25 cellular contexts compared by ENCODE assay signal in the genomic region with DNA sequence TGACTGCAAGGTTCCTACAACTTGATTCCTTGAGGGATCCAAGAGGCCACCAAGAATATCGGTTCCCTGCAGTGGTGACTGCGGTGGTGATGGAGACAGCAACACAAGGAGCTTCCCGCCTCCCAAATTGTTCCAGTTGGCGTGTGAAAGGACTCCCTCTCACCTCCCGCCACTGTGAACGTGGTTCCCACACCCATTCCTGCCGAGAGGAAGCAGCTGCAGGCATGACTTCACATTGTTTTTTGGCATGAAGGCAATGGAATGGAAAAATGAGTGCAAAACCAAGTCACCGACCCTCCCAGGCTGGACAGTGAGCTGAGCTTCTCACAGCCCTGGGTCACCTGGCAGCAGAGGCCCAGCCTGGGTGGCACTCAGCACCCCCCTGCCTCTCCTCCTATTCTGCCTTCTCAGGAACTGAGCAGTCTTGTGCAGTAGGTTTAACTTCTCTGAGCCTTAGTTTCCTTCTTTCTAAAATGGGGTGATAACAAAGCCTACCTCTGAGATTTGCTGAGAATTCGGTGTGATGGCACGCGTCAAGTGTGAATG.
"Had no signal": no experiment of that assay in that cellular context is flagged by ENCODE, and none has a peak within 500 bp of the region (broad histone marks: within the 10 kb centered on the region; RNA-seq: fewer than 3 reads in every experiment).

No MANE protein-coding gene starts in this region.

- H3K4me1 ChIP-seq: foreskin keratinocyte had no signal

- H3K27ac Mint-ChIP-seq: activated naive CD8-positive, alpha-beta T cell; brain; memory B cell; naive thymus-derived CD4-positive, alpha-beta T cell; stimulated activated naive B cell treated with anti-CD40 and anti-IgM and Interleukin-4, amounts not matched to agents 10 μg/mL and 1 μg/mL and 100 μg/mL, for 72 hours had no signal

- H3K27ac ChIP-seq: cardiac muscle cell, esophagus muscularis mucosa, foreskin keratinocyte, stomach, tibial nerve, VCaP had no signal

- H3K27me3 Mint-ChIP-seq: activated naive CD8-positive, alpha-beta T cell; memory B cell had no signal

- DNase-seq: activated CD4-positive, alpha-beta T cell treated with anti-CD3 and anti-CD28 coated beads for 4 hours; activated CD4-positive, alpha-beta T cell treated with anti-CD3 and anti-CD28 coated beads, Interleukin-2, amount 50 U/mL, for 48 hours; activated CD8-positive, alpha-beta memory T cell treated with anti-CD3 and anti-CD28 coated beads for 24 hours; activated effector memory CD4-positive, alpha-beta T cell treated with Interleukin-2 at 50 U/mL for 16 hours; activated naive CD4-positive, alpha-beta T cell treated with Interleukin-2 at 50 U/mL for 16 hours; anterior cingulate cortex; foreskin keratinocyte; islet precursor cell; left cardiac atrium; midbrain; naive thymus-derived CD4-positive, alpha-beta T cell; stimulated activated CD4-positive, alpha-beta T cell treated with anti-CD3 and anti-CD28 coated beads, Interleukin-15, amount 100 ng/mL, for 24 hours; stimulated activated CD4-positive, alpha-beta T cell treated with anti-CD3 and anti-CD28 coated beads, Interleukin-2, amount 100 ng/mL, for 24 hours; stimulated activated naive B cell treated with anti-CD40 and anti-IgM and Interleukin-4, amounts not matched to agents 10 μg/mL and 1 μg/mL and 100 μg/mL, for 72 hours; stomach; T-helper 1 cell had no signal

- H3K36me3 Mint-ChIP-seq: activated naive CD8-positive, alpha-beta T cell; memory B cell; naive thymus-derived CD4-positive, alpha-beta T cell; stimulated activated naive B cell treated with anti-CD40 and anti-IgM and Interleukin-4, amounts not matched to agents 10 μg/mL and 1 μg/mL and 100 μg/mL, for 72 hours had no signal

- H3K4me3 Mint-ChIP-seq: activated naive CD8-positive, alpha-beta T cell; brain; memory B cell; naive thymus-derived CD4-positive, alpha-beta T cell; neural crest cell; stimulated activated naive B cell treated with anti-CD40 and anti-IgM and Interleukin-4, amounts not matched to agents 10 μg/mL and 1 μg/mL and 100 μg/mL, for 72 hours had no signal

- H3K4me1 Mint-ChIP-seq: memory B cell; stimulated activated naive B cell treated with anti-CD40 and anti-IgM and Interleukin-4, amounts not matched to agents 10 μg/mL and 1 μg/mL and 100 μg/mL, for 72 hours had no signal

- ATAC-seq: foreskin keratinocyte; naive thymus-derived CD4-positive, alpha-beta T cell; stimulated activated naive B cell treated with anti-CD40 and anti-IgM and Interleukin-4, amounts not matched to agents 10 μg/mL and 1 μg/mL and 100 μg/mL, for 72 hours had no signal

- H3K27me3 ChIP-seq: cardiac muscle cell, esophagus muscularis mucosa, foreskin keratinocyte, stomach, tibial nerve had no signal

- H3K9me3 ChIP-seq: esophagus muscularis mucosa, stomach, tibial nerve had no signal

- H3K36me3 ChIP-seq: cardiac muscle cell had no signal

- H3K4me3 ChIP-seq: cardiac muscle cell, coronary artery, esophagus muscularis mucosa, stomach, tibial nerve had no signal
